ENCODE assay signal across 12 cellular contexts in genomic region chr22:20531154-20531403, GRCh38. TPM values are rescaled to one million over a fixed set of nuclear protein-coding genes. Genes with fewer than 3 reads are reported as not detected.
DNase-seq lines count a peak whose midpoint lies in the region; TF ChIP-seq lines count a peak whose summit lies in the region.
"Had no signal": no experiment of that assay in that cellular context is flagged by ENCODE, and none has a peak within 500 bp of the region (broad histone marks: within the 10 kb centered on the region; RNA-seq: fewer than 3 reads in every experiment).

No MANE protein-coding gene starts in this region.

- H3K4me3 ChIP-seq in colonic mucosa (no peak overlapping the region), muscle layer of duodenum (ENCODE audit: low read depth in 1 of 2, low read length in 2 of 2) (no peak overlapping the region)

- no peaks in the 10 kb centered on the region for H3K9me3 Mint-ChIP-seq in activated CD4-positive, alpha-beta T cell treated with anti-CD3 and anti-CD28 coated beads, Interleukin-2, amount 10 ng/mL, durations not matched to agents 7 days and 5 days
- H3K9me3 Mint-ChIP-seq in type B pancreatic cell, result no peaks in the 10 kb centered on the region
- no peaks in the 10 kb centered on the region for H3K9me3 Mint-ChIP-seq in activated T-helper 1 cell treated with anti-CD3 and anti-CD28 coated beads, Interleukin-12 subunit alpha, Interleukin-12 subunit beta, Interleukin-2, Interleukin-4 antibody, amounts not matched to agents 30 ng/mL and 10 ng/mL and 1 ng/mL, durations not matched to agents 14 hours and 24 hours and 36 hours
- H3K9me3 Mint-ChIP-seq: activated B cell treated with CpG ODN at 0.5 μM for 24 hours had no signal

- no peaks in the 10 kb centered on the region for H3K27me3 Mint-ChIP-seq in activated CD4-positive, alpha-beta T cell treated with anti-CD3 and anti-CD28 coated beads, Interleukin-2, amount 10 ng/mL, durations not matched to agents 7 days and 5 days
- no peaks in the 10 kb centered on the region for H3K27me3 Mint-ChIP-seq in type B pancreatic cell
- no peaks in the 10 kb centered on the region for H3K27me3 Mint-ChIP-seq in activated T-helper 1 cell treated with anti-CD3 and anti-CD28 coated beads, Interleukin-12 subunit alpha, Interleukin-12 subunit beta, Interleukin-2, Interleukin-4 antibody, amounts not matched to agents 30 ng/mL and 10 ng/mL and 1 ng/mL, durations not matched to agents 14 hours and 24 hours and 36 hours (ENCODE audit: insufficient read depth)
- H3K27me3 Mint-ChIP-seq: activated B cell treated with CpG ODN at 0.5 μM for 24 hours had no signal

- no peak for DNase-seq in activated CD4-positive, alpha-beta T cell treated with anti-CD3 and anti-CD28 coated beads, Interleukin-2, amount 10 ng/mL, durations not matched to agents 7 days and 5 days
- DNase-seq in activated CD4-positive, alpha-beta T cell treated with anti-CD3 and anti-CD28 coated beads for 4 hours, result no peak
- DNase-seq in colonic mucosa, result no peak
- no peak for DNase-seq in type B pancreatic cell (ENCODE audit: extremely low spot score, unreplicated experiment)
- no peak for DNase-seq in activated gamma-delta T cell treated with Interleukin-2 at 50 U/mL for 16 hours
- DNase-seq in activated T-helper 1 cell treated with anti-CD3 and anti-CD28 coated beads, Interleukin-12 subunit alpha, Interleukin-12 subunit beta, Interleukin-2, Interleukin-4 antibody, amounts not matched to agents 30 ng/mL and 10 ng/mL and 1 ng/mL, durations not matched to agents 14 hours and 24 hours and 36 hours (ENCODE audit: low spot score), result no peak
- no peak for DNase-seq in C1 segment of cervical spinal cord (lab: John Stamatoyannopoulos, UW)
- DNase-seq: activated B cell treated with CpG ODN at 0.5 μM for 24 hours, activated gamma-delta T cell, NCI-H1930, OCI-M1 had no signal

- CTCF ChIA-PET in activated CD4-positive, alpha-beta T cell treated with anti-CD3 and anti-CD28 coated beads, Interleukin-2, amount 10 ng/mL, durations not matched to agents 7 days and 5 days (lab: Charles Lee), result no interaction called here

- TF ChIP-seq CTCF in colonic mucosa (IDR thresholded peaks at IDR 0.05) (no peak), type B pancreatic cell (conservative IDR thresholded peaks at IDR 0.05) (no peak)

- peak overlapping the region in 1 of 2 donors; percentile 29 for H3K9ac ChIP-seq in colonic mucosa (ENCODE audit: low read depth in 2 of 2, low read length in 2 of 2)

- H3K27ac Mint-ChIP-seq in activated CD4-positive, alpha-beta T cell treated with anti-CD3 and anti-CD28 coated beads, Interleukin-2, amount 10 ng/mL, durations not matched to agents 7 days and 5 days, result peak overlapping the region; percentile 80
- peak overlapping the region; percentile 98 for H3K27ac Mint-ChIP-seq in type B pancreatic cell
- H3K27ac Mint-ChIP-seq in activated T-helper 1 cell treated with anti-CD3 and anti-CD28 coated beads, Interleukin-12 subunit alpha, Interleukin-12 subunit beta, Interleukin-2, Interleukin-4 antibody, amounts not matched to agents 30 ng/mL and 10 ng/mL and 1 ng/mL, durations not matched to agents 14 hours and 24 hours and 36 hours, result no peak overlapping the region
- H3K27ac Mint-ChIP-seq: activated B cell treated with CpG ODN at 0.5 μM for 24 hours had no signal

- POLR2A ChIA-PET in activated CD4-positive, alpha-beta T cell treated with anti-CD3 and anti-CD28 coated beads, Interleukin-2, amount 10 ng/mL, durations not matched to agents 7 days and 5 days (lab: Charles Lee), result no interaction called here

- H3K36me3 Mint-ChIP-seq in activated CD4-positive, alpha-beta T cell treated with anti-CD3 and anti-CD28 coated beads, Interleukin-2, amount 10 ng/mL, durations not matched to agents 7 days and 5 days (ENCODE audit: low read depth), result peaks cover 45% of the 10 kb centered on the region
- peaks cover 14% of the 10 kb centered on the region for H3K36me3 Mint-ChIP-seq in type B pancreatic cell
- H3K36me3 Mint-ChIP-seq in activated T-helper 1 cell treated with anti-CD3 and anti-CD28 coated beads, Interleukin-12 subunit alpha, Interleukin-12 subunit beta, Interleukin-2, Interleukin-4 antibody, amounts not matched to agents 30 ng/mL and 10 ng/mL and 1 ng/mL, durations not matched to agents 14 hours and 24 hours and 36 hours (ENCODE audit: low read depth), result peaks cover 19% of the 10 kb centered on the region

- H3K27me3 ChIP-seq in colonic mucosa (no peaks in the 10 kb centered on the region), muscle layer of duodenum (ENCODE audit: low read depth, low read length) (no peaks in the 10 kb centered on the region)

- H3K4me3 Mint-ChIP-seq in activated CD4-positive, alpha-beta T cell treated with anti-CD3 and anti-CD28 coated beads, Interleukin-2, amount 10 ng/mL, durations not matched to agents 7 days and 5 days, result no peak overlapping the region
- H3K4me3 Mint-ChIP-seq in type B pancreatic cell, result peak overlapping the region; percentile 55
- no peak overlapping the region for H3K4me3 Mint-ChIP-seq in activated T-helper 1 cell treated with anti-CD3 and anti-CD28 coated beads, Interleukin-12 subunit alpha, Interleukin-12 subunit beta, Interleukin-2, Interleukin-4 antibody, amounts not matched to agents 30 ng/mL and 10 ng/mL and 1 ng/mL, durations not matched to agents 14 hours and 24 hours and 36 hours
- H3K4me3 Mint-ChIP-seq: activated B cell treated with CpG ODN at 0.5 μM for 24 hours had no signal

- H3K4me1 Mint-ChIP-seq in activated CD4-positive, alpha-beta T cell treated with anti-CD3 and anti-CD28 coated beads, Interleukin-2, amount 10 ng/mL, durations not matched to agents 7 days and 5 days, result peaks cover 56% of the 10 kb centered on the region
- peaks cover 43% of the 10 kb centered on the region for H3K4me1 Mint-ChIP-seq in type B pancreatic cell (ENCODE audit: unreplicated experiment)
- peaks cover 53% of the 10 kb centered on the region for H3K4me1 Mint-ChIP-seq in activated T-helper 1 cell treated with anti-CD3 and anti-CD28 coated beads, Interleukin-12 subunit alpha, Interleukin-12 subunit beta, Interleukin-2, Interleukin-4 antibody, amounts not matched to agents 30 ng/mL and 10 ng/mL and 1 ng/mL, durations not matched to agents 14 hours and 24 hours and 36 hours (ENCODE audit: low read depth)

- H3K9me3 ChIP-seq in colonic mucosa, result no peaks in the 10 kb centered on the region
- H3K9me3 ChIP-seq in muscle layer of duodenum (ENCODE audit: control insufficient read depth in 1 of 2, low read length in 2 of 2), result no peaks in the 10 kb centered on the region

- peak overlapping the region; percentile 63 for H3K27ac ChIP-seq in colonic mucosa
- peak overlapping the region; percentile 82 for H3K27ac ChIP-seq in muscle layer of duodenum (ENCODE audit: low read length)

- H3K36me3 ChIP-seq in colonic mucosa, result no peaks in the 10 kb centered on the region
- H3K36me3 ChIP-seq in muscle layer of duodenum (ENCODE audit: control insufficient read depth in 1 of 2, insufficient read depth in 2 of 2, low read length in 2 of 2), result peaks cover 8 to 13% of the 10 kb centered on the region in 2 donors

- intact Hi-C loops in colonic mucosa (cut with DNase I), result no loop called here
- intact Hi-C loops in activated T-helper 1 cell treated with anti-CD3 and anti-CD28 coated beads, Interleukin-12 subunit alpha, Interleukin-12 subunit beta, Interleukin-2, Interleukin-4 antibody, amounts not matched to agents 30 ng/mL and 10 ng/mL and 1 ng/mL, durations not matched to agents 14 hours and 24 hours and 36 hours (cut with micrococcal nuclease), result no loop called here

- peaks cover 24% of the 10 kb centered on the region for H3K4me1 ChIP-seq in colonic mucosa
- H3K4me1 ChIP-seq in muscle layer of duodenum (ENCODE audit: control insufficient read depth in 1 of 2, insufficient read depth in 2 of 2, low read length in 2 of 2), result peaks cover 32 to 58% of the 10 kb centered on the region in 2 donors

RNA-seq across cellular contexts. Expression of gene MED15, which starts 23.7 kb away (rescaled TPM):
- 100 to 1,000 TPM; 141 to 182 TPM for total RNA-seq in activated CD4-positive, alpha-beta T cell treated with anti-CD3 and anti-CD28 coated beads, Interleukin-2, amount 10 ng/mL, durations not matched to agents 7 days and 5 days
- total RNA-seq in colonic mucosa (100 to 1,000 TPM in 1 of 2 donors, 10 to 100 TPM in 1; 93.1 to 102 TPM), type B pancreatic cell (ENCODE audit: low replicate concordance) (90.8 and 121 TPM in 2 replicates)
- 103 and 110 TPM in 2 replicates for total RNA-seq in activated T-helper 1 cell treated with anti-CD3 and anti-CD28 coated beads, Interleukin-12 subunit alpha, Interleukin-12 subunit beta, Interleukin-2, Interleukin-4 antibody, amounts not matched to agents 30 ng/mL and 10 ng/mL and 1 ng/mL, durations not matched to agents 14 hours and 24 hours and 36 hours

RNA-seq across cellular contexts. Expression of gene KLHL22, which starts 35.5 kb away (rescaled TPM):
- 10 to 100 TPM; 38.7 to 40.1 TPM for total RNA-seq in activated CD4-positive, alpha-beta T cell treated with anti-CD3 and anti-CD28 coated beads, Interleukin-2, amount 10 ng/mL, durations not matched to agents 7 days and 5 days
- 10 to 100 TPM; 10.4 to 13.2 TPM for total RNA-seq in colonic mucosa
- 34.3 and 38.8 TPM in 2 replicates for total RNA-seq in type B pancreatic cell (ENCODE audit: low replicate concordance)
- total RNA-seq in activated T-helper 1 cell treated with anti-CD3 and anti-CD28 coated beads, Interleukin-12 subunit alpha, Interleukin-12 subunit beta, Interleukin-2, Interleukin-4 antibody, amounts not matched to agents 30 ng/mL and 10 ng/mL and 1 ng/mL, durations not matched to agents 14 hours and 24 hours and 36 hours, result 18.8 and 21.9 TPM in 2 replicates
